In the genomic region with DNA sequence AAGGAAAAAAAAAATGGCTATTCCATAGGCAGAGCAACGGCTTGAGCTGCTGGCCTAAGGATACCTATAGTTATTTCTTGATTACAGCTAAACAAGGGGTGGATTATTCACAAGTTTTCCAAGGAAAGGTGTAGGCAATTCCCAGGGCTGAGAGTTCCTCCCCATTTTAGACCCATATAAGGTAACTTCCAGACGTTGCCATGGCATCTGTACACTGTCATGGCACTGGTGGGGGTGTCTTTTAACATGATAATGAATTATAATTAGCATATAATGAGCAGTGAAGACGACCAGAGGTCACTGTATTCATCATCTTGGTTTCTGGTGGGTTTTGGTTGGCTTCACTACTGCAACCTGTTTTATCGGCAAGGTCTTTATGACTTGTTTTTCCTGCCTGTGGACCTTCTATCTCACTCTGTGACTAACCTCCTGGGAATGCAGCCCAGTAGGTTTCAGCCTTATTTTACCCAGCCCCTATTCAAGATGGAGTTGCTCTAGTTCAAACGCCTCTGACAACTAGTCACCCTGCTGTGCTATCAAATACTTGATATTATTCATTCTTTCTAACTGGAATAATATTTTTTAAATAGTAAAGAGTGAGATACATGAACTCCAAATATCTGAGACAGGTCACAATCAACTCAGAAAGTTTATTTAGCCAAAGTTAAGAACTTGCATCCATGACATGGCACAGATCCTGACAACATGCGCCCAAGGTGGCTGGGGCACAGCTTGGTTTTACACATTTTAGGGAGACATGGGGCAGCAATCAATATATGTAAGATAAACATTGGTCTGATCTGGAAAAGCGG, we compare ENCODE assay signal across 9 cellular contexts. TPM values are rescaled to one million over a fixed set of nuclear protein-coding genes. Genes with fewer than 3 reads are reported as not detected.
A peak's percentile ranks its signal among the peaks of the same experiment; 100 is the strongest.
DNase-seq lines count a peak whose midpoint lies in the region; ATAC-seq, FAIRE-seq and TF ChIP-seq lines count a peak whose summit lies in the region.
"Had no signal": no experiment of that assay in that cellular context is flagged by ENCODE, and none has a peak within 500 bp of the region (broad histone marks: within the 10 kb centered on the region; RNA-seq: fewer than 3 reads in every experiment).

No MANE protein-coding gene starts in this region.

- TF ChIP-seq POLR2A in esophagus muscularis mucosa (IDR thresholded peaks at IDR 0.05; ENCODE audit: low read depth) (no peak), H54 (IDR thresholded peaks at IDR 0.05; ENCODE audit: low read depth, low read length) (no peak)

- H3K27ac ChIP-seq in RWPE2 (ENCODE audit: poor library complexity, severe bottlenecking) (peak overlapping the region; percentile 62), esophagus muscularis mucosa (replicated peaks in 1 of 4) (peak overlapping the region in 1 of 4 donors; percentile 92), parathyroid adenoma (no peak overlapping the region)

- TF ChIP-seq EP300 in esophagus muscularis mucosa (IDR thresholded peaks at IDR 0.05) = no peak

- H3K9me3 ChIP-seq in RWPE2 (ENCODE audit: severe bottlenecking) (no peaks in the 10 kb centered on the region), esophagus muscularis mucosa (no peaks in the 10 kb centered on the region), parathyroid adenoma (ENCODE audit: control insufficient read depth, low read length) (no peaks in the 10 kb centered on the region)

- peak; percentile 47 for ATAC-seq in RWPE2 (ENCODE audit: low read depth)
- ATAC-seq in GM18520 (IDR thresholded peaks at IDR 0.05; ENCODE audit: unreplicated experiment) = no peak
- ATAC-seq in GM21360 (IDR thresholded peaks at IDR 0.05; ENCODE audit: unreplicated experiment) = no peak

- DNase-seq in GM12864 (ENCODE audit: low read depth) (no peak), RWPE2 (ENCODE audit: low spot score) (no peak), esophagus muscularis mucosa (ENCODE audit: extremely low spot score) (no peak), foreskin melanocyte (no peak), H54 (ENCODE audit: insufficient read length, low spot score) (no peak)
- DNase-seq: NCI-H510A had no signal

- 74% methylated on average over 7 of the region's 7 CpGs for WGBS in esophagus muscularis mucosa

- H3K27me3 ChIP-seq in RWPE2 (ENCODE audit: insufficient read depth, poor library complexity, severe bottlenecking) (no peaks in the 10 kb centered on the region), esophagus muscularis mucosa (no peaks in the 10 kb centered on the region), parathyroid adenoma (ENCODE audit: control insufficient read depth, insufficient read depth, low read length) (no peaks in the 10 kb centered on the region)

- intact Hi-C loops in esophagus muscularis mucosa (cut with DNase I) = loop anchor here (10.0 kb wide), 2 partner anchors 315 to 375 kb away; a partner anchor contains a TSS

- H3K4me2 ChIP-seq in parathyroid adenoma (ENCODE audit: low read length) = peak overlapping the region; percentile 55

- FAIRE-seq in H54 (lab: Jason Lieb, UNC) = no peak

- no peak overlapping the region for H3K9ac ChIP-seq in parathyroid adenoma

- no peaks in the 10 kb centered on the region for H3K79me2 ChIP-seq in parathyroid adenoma

- H3K36me3 ChIP-seq in RWPE2 (ENCODE audit: low read depth) = peaks cover 20% of the 10 kb centered on the region
- peaks cover 0 to 10% (median 2%) of the 10 kb centered on the region in 4 donors for H3K36me3 ChIP-seq in esophagus muscularis mucosa
- H3K36me3 ChIP-seq in parathyroid adenoma (ENCODE audit: control insufficient read depth, insufficient read depth, low read length) = no peaks in the 10 kb centered on the region

- H3K4me3 ChIP-seq in GM12864 (ENCODE audit: low read depth, low read length) (peak overlapping the region; percentile 98; the same call in 1 of the 2 replicates), RWPE2 (ENCODE audit: severe bottlenecking) (peak overlapping the region; percentile 80), esophagus muscularis mucosa (peak overlapping the region; percentile 72 to 95 (median 79)), parathyroid adenoma (ENCODE audit: low read depth, low read length) (peak overlapping the region; percentile 92)

- H2AFZ ChIP-seq in parathyroid adenoma = peak overlapping the region; percentile 94

- H3K4me1 ChIP-seq in RWPE2 (ENCODE audit: insufficient read depth, poor library complexity, severe bottlenecking) (peaks cover 13% of the 10 kb centered on the region), esophagus muscularis mucosa (peaks cover 21 to 38% (median 30%) of the 10 kb centered on the region in 4 donors), parathyroid adenoma (no peaks in the 10 kb centered on the region)

- TF ChIP-seq CTCF in GM12864 (IDR thresholded peaks at IDR 0.05; ENCODE audit: low read depth, low read length, missing control alignments) (no peak), RWPE2 (IDR thresholded peaks at IDR 0.05; ENCODE audit: poor library complexity, severe bottlenecking) (no peak), esophagus muscularis mucosa (IDR thresholded peaks at IDR 0.05) (no peak), parathyroid adenoma (IDR thresholded peaks at IDR 0.05) (no peak)

RNA-seq across cellular contexts. Expression of a gene that starts 1.4 kb away (rescaled TPM):
- total RNA-seq in esophagus muscularis mucosa = 10 to 100 TPM; 21.3 to 27.0 (median 23.2) TPM

RNA-seq across cellular contexts. Expression of a gene that starts 42.7 kb away (rescaled TPM):
- total RNA-seq in esophagus muscularis mucosa = 10 to 100 TPM; 10.8 to 33.7 (median 18.0) TPM
